Comparison of ENCODE assay signal across 16 cellular contexts in genomic region chr15:60740787-60741354, GRCh38.
DNase-seq lines count a peak whose midpoint lies in the region; ATAC-seq and TF ChIP-seq lines count a peak whose summit lies in the region.
"Had no signal": no experiment of that assay in that cellular context is flagged by ENCODE, and none has a peak within 500 bp of the region (broad histone marks: within the 10 kb centered on the region; RNA-seq: fewer than 3 reads in every experiment).

No MANE protein-coding gene starts in this region.

- no peaks in the 10 kb centered on the region for H3K36me3 ChIP-seq in hepatocyte (replicated peaks; ENCODE audit: insufficient read depth, low read depth)
- H3K36me3 ChIP-seq: breast epithelium had no signal

- POLR2A ChIA-PET in activated CD4-positive, alpha-beta T cell treated with anti-CD3 and anti-CD28 coated beads for 36 hours (lab: Charles Lee), result no interaction called here
- POLR2A ChIA-PET in activated CD8-positive, alpha-beta T cell treated with anti-CD3 and anti-CD28 coated beads for 36 hours (lab: Charles Lee), result interaction anchor here (0.7 to 1.7 kb wide), 2 partner anchors 20 to 1153 kb away, joined by 3 to 5 read pairs; no protein-coding TSS in a partner anchor

- TF ChIP-seq CTCF in activated CD8-positive, alpha-beta T cell treated with anti-CD3 and anti-CD28 coated beads for 36 hours (IDR thresholded peaks at IDR 0.05), result no peak
- TF ChIP-seq CTCF in hepatocyte (IDR thresholded peaks at IDR 0.05; ENCODE audit: poor library complexity), result no peak

- H3K9me2 ChIP-seq in hepatocyte (replicated peaks; ENCODE audit: insufficient read depth), result no peaks in the 10 kb centered on the region

- no peak overlapping the region for H3K27ac ChIP-seq in hepatocyte
- H3K27ac ChIP-seq: breast epithelium, parathyroid adenoma, VCaP had no signal

- no peak overlapping the region for H3K4me2 ChIP-seq in hepatocyte

- H3K4me1 ChIP-seq in hepatocyte (ENCODE audit: insufficient read depth), result peaks cover 2% of the 10 kb centered on the region
- H3K4me1 ChIP-seq: breast epithelium, parathyroid adenoma had no signal

- H3K4me3 ChIP-seq in hepatocyte, result no peak overlapping the region
- H3K4me3 ChIP-seq: breast epithelium had no signal

- no peaks in the 10 kb centered on the region for H4K20me1 ChIP-seq in hepatocyte (ENCODE audit: insufficient read depth, poor library complexity, severe bottlenecking)

- no peak for DNase-seq in activated CD4-positive, alpha-beta T cell treated with anti-CD3 and anti-CD28 coated beads for 36 hours
- no peak for DNase-seq in activated CD4-positive, alpha-beta T cell treated with anti-CD3 and anti-CD28 coated beads, Interleukin-2, amount 50 U/mL, for 48 hours
- DNase-seq in activated CD8-positive, alpha-beta T cell treated with anti-CD3 and anti-CD28 coated beads for 36 hours, result peak; percentile 29
- peak; percentile 12 for DNase-seq in hepatocyte (ENCODE audit: low spot score)
- no peak for DNase-seq in stimulated activated naive CD8-positive, alpha-beta T cell treated with anti-CD3 and anti-CD28 coated beads, Interleukin-15, Interleukin-2, amounts not matched to agents 100 U/mL and 50 U/mL, for 24 hours
- DNase-seq in hippocampal formation (lab: John Stamatoyannopoulos, UW), result no peak
- DNase-seq in pons (ENCODE audit: low spot score), result no peak
- no peak for DNase-seq in germinal center (ENCODE audit: low spot score)
- DNase-seq: activated naive CD4-positive, alpha-beta T cell treated with Interleukin-2 at 50 U/mL for 16 hours; GF-D8; head of caudate nucleus; NCI-H2029; NCI-H524 treated with DMSO at 0.1 percent for 48 hours had no signal

- H3K27me3 Mint-ChIP-seq in activated CD4-positive, alpha-beta T cell treated with anti-CD3 and anti-CD28 coated beads for 36 hours, result no peaks in the 10 kb centered on the region
- H3K27me3 Mint-ChIP-seq in activated CD8-positive, alpha-beta T cell treated with anti-CD3 and anti-CD28 coated beads for 36 hours, result no peaks in the 10 kb centered on the region

- peaks cover 2% of the 10 kb centered on the region for H3K36me3 Mint-ChIP-seq in activated CD4-positive, alpha-beta T cell treated with anti-CD3 and anti-CD28 coated beads for 36 hours (ENCODE audit: low read depth)
- H3K36me3 Mint-ChIP-seq in activated CD8-positive, alpha-beta T cell treated with anti-CD3 and anti-CD28 coated beads for 36 hours (ENCODE audit: low read depth), result peaks cover under 1% of the 10 kb centered on the region

- CTCF ChIA-PET in activated CD4-positive, alpha-beta T cell treated with anti-CD3 and anti-CD28 coated beads for 36 hours (lab: Charles Lee), result interaction anchor here (0.8 to 1.9 kb wide), 3 partner anchors 20 to 633 kb away, joined by 3 to 8 read pairs (median 3); no protein-coding TSS in a partner anchor
- CTCF ChIA-PET in activated CD8-positive, alpha-beta T cell treated with anti-CD3 and anti-CD28 coated beads for 36 hours (lab: Charles Lee), result interaction anchor here (0.9 to 1.1 kb wide), 5 partner anchors 21 to 151 kb away, joined by 3 to 4 read pairs (median 3); no protein-coding TSS in a partner anchor

- no peak overlapping the region for H2AFZ ChIP-seq in hepatocyte
- H2AFZ ChIP-seq: parathyroid adenoma had no signal

- H3K4me3 Mint-ChIP-seq in activated CD4-positive, alpha-beta T cell treated with anti-CD3 and anti-CD28 coated beads for 36 hours, result no peak overlapping the region
- H3K4me3 Mint-ChIP-seq in activated CD8-positive, alpha-beta T cell treated with anti-CD3 and anti-CD28 coated beads for 36 hours, result no peak overlapping the region

- no peaks in the 10 kb centered on the region for H3K79me2 ChIP-seq in hepatocyte
- H3K79me2 ChIP-seq: parathyroid adenoma had no signal

- ATAC-seq in activated CD4-positive, alpha-beta T cell treated with anti-CD3 and anti-CD28 coated beads for 36 hours, result peak; percentile 12
- peak; percentile 58 for ATAC-seq in activated CD8-positive, alpha-beta T cell treated with anti-CD3 and anti-CD28 coated beads for 36 hours
- peak; percentile 73 for ATAC-seq in stimulated activated naive CD8-positive, alpha-beta T cell treated with anti-CD3 and anti-CD28 coated beads, Interleukin-15, Interleukin-2, amounts not matched to agents 100 U/mL and 50 U/mL, for 24 hours

- intact Hi-C loops in activated CD4-positive, alpha-beta T cell treated with anti-CD3 and anti-CD28 coated beads for 36 hours (cut with DNase I, micrococcal nuclease), result loop anchor here in 1 of 2 experiments (2.0 kb wide), 1 partner anchor 14 kb away; no protein-coding TSS in a partner anchor
- intact Hi-C loops in activated CD8-positive, alpha-beta T cell treated with anti-CD3 and anti-CD28 coated beads for 36 hours (cut with micrococcal nuclease), result no loop called here

- H3K9me3 ChIP-seq in hepatocyte (ENCODE audit: low read depth), result no peaks in the 10 kb centered on the region

- 55% methylated on average over 4 of the region's 4 CpGs for WGBS in hepatocyte (ENCODE audit: low lambda C conversion rate, missing lambda C conversion rate)

- peaks cover 4% of the 10 kb centered on the region for H3K4me1 Mint-ChIP-seq in activated CD4-positive, alpha-beta T cell treated with anti-CD3 and anti-CD28 coated beads for 36 hours
- H3K4me1 Mint-ChIP-seq in activated CD8-positive, alpha-beta T cell treated with anti-CD3 and anti-CD28 coated beads for 36 hours (ENCODE audit: low read depth), result peaks cover 10% of the 10 kb centered on the region

- peaks cover 3% of the 10 kb centered on the region for H3K9me3 Mint-ChIP-seq in activated CD4-positive, alpha-beta T cell treated with anti-CD3 and anti-CD28 coated beads for 36 hours (ENCODE audit: low read depth)
- peaks cover 5% of the 10 kb centered on the region for H3K9me3 Mint-ChIP-seq in activated CD8-positive, alpha-beta T cell treated with anti-CD3 and anti-CD28 coated beads for 36 hours

- H3K27ac Mint-ChIP-seq in activated CD4-positive, alpha-beta T cell treated with anti-CD3 and anti-CD28 coated beads for 36 hours, result no peak overlapping the region
- H3K27ac Mint-ChIP-seq in activated CD8-positive, alpha-beta T cell treated with anti-CD3 and anti-CD28 coated beads for 36 hours, result no peak overlapping the region

- no peaks in the 10 kb centered on the region for H3K27me3 ChIP-seq in hepatocyte
- H3K27me3 ChIP-seq: breast epithelium had no signal

Comparison
In these comparisons a context has a peak if more than half of its experiments do, and no peak if none do; other contexts are left out.
1. ATAC-seq: peak in every context shown above with its lines; median percentile 73 in stimulated activated naive CD8-positive, alpha-beta T cell treated with anti-CD3 and anti-CD28 coated beads, Interleukin-15, Interleukin-2, amounts not matched to agents 100 U/mL and 50 U/mL, for 24 hours; 58 in activated CD8-positive, alpha-beta T cell treated with anti-CD3 and anti-CD28 coated beads for 36 hours; 12 in activated CD4-positive, alpha-beta T cell treated with anti-CD3 and anti-CD28 coated beads for 36 hours.
2. DNase-seq: peak in activated CD8-positive, alpha-beta T cell treated with anti-CD3 and anti-CD28 coated beads for 36 hours (single experiment) and hepatocyte (single experiment); none in activated CD4-positive, alpha-beta T cell treated with anti-CD3 and anti-CD28 coated beads for 36 hours (single experiment), activated CD4-positive, alpha-beta T cell treated with anti-CD3 and anti-CD28 coated beads, Interleukin-2, amount 50 U/mL, for 48 hours (0 of 2), stimulated activated naive CD8-positive, alpha-beta T cell treated with anti-CD3 and anti-CD28 coated beads, Interleukin-15, Interleukin-2, amounts not matched to agents 100 U/mL and 50 U/mL, for 24 hours (single experiment), hippocampal formation (0 of 2), pons (single experiment) and germinal center (single experiment).